Comparison of ENCODE assay signal across 11 cellular contexts in genomic region chr10:76150139-76150885, GRCh38.
DNase-seq lines count a peak whose midpoint lies in the region; ATAC-seq and TF ChIP-seq lines count a peak whose summit lies in the region.
"Had no signal": no experiment of that assay in that cellular context is flagged by ENCODE, and none has a peak within 500 bp of the region (broad histone marks: within the 10 kb centered on the region; RNA-seq: fewer than 3 reads in every experiment).

No MANE protein-coding gene starts in this region.

- H3K4me2 ChIP-seq in PC-3 (ENCODE audit: low read length), result no peak overlapping the region

- no peaks in the 10 kb centered on the region for H3K9me2 ChIP-seq in PC-3 (replicated peaks; ENCODE audit: low read length)

- H3K27me3 ChIP-seq in PC-3 (ENCODE audit: low read length) (peaks cover 60% of the 10 kb centered on the region), foreskin keratinocyte (peaks cover 5% of the 10 kb centered on the region), neuron (ENCODE audit: insufficient read depth, low read length) (no peaks in the 10 kb centered on the region)

- no peaks in the 10 kb centered on the region for H4K20me1 ChIP-seq in PC-3 (ENCODE audit: low read length)

- intact Hi-C loops in PC-3 (cut with micrococcal nuclease), result no loop called here

- ATAC-seq in PC-3 (peak; percentile 47), foreskin keratinocyte (peak; percentile 31), HG03039 (IDR thresholded peaks at IDR 0.05; ENCODE audit: unreplicated experiment) (no peak), GM18498 (IDR thresholded peaks at IDR 0.05; ENCODE audit: unreplicated experiment) (no peak)
- ATAC-seq: T-helper 17 cell had no signal

- H3K36me3 ChIP-seq in PC-3 (ENCODE audit: low read depth, low read length) (no peaks in the 10 kb centered on the region), neuron (ENCODE audit: insufficient read depth, low read length) (no peaks in the 10 kb centered on the region)

- no peaks in the 10 kb centered on the region for H3K79me2 ChIP-seq in PC-3 (ENCODE audit: low read length)

- BruUV-seq in PC-3 (replicated peaks; lab: Mats Ljungman, UMichigan), result no TSS peak

- no peaks in the 10 kb centered on the region for H3K4me1 ChIP-seq in PC-3 (ENCODE audit: insufficient read depth, low read length)
- H3K4me1 ChIP-seq in foreskin keratinocyte, result no peaks in the 10 kb centered on the region
- H3K4me1 ChIP-seq in neuron (ENCODE audit: insufficient read depth, low read length), result peaks cover 16% of the 10 kb centered on the region

- H3K9me3 ChIP-seq in PC-3 (ENCODE audit: low read length), result 0 out of 2 replicates have a peak, but pooled peaks cover 3% of the 10 kb centered on the region
- peaks cover 5% of the 10 kb centered on the region for H3K9me3 ChIP-seq in neuron (ENCODE audit: low read length)

- H3K27ac ChIP-seq in PC-3 (ENCODE audit: low read length), result no peak overlapping the region
- H3K27ac ChIP-seq in foreskin keratinocyte, result no peak overlapping the region

- no peak overlapping the region for H3K9ac ChIP-seq in PC-3 (ENCODE audit: low read length)

- in situ Hi-C loops in Caki2 (cut with HindIII; ENCODE audit: low pct_unique_long_range_greater_than_20kb, low sequenced_read_pairs), result no loop called here

- H3F3A ChIP-seq in PC-3 (ENCODE audit: low read length, unreplicated experiment), result no peaks in the 10 kb centered on the region

- H2AFZ ChIP-seq in PC-3 (ENCODE audit: low read length) (no peak overlapping the region), neuron (ENCODE audit: low read depth, low read length) (peak overlapping the region; percentile 61)

- CTCF ChIA-PET in PC-3 (lab: Charles Lee), result interaction anchor here (0.5 kb wide), 1 partner anchor 37 kb away, joined by 3 read pairs; no protein-coding TSS in a partner anchor

- TF ChIP-seq CTCF in PC-3 (conservative IDR thresholded peaks at IDR 0.05; ENCODE audit: low read depth, low read length) (no peak), foreskin keratinocyte (conservative IDR thresholded peaks at IDR 0.05) (no peak)

- POLR2A ChIA-PET in PC-3 (lab: Charles Lee; ENCODE audit: unreplicated experiment), result no interaction called here

- H3K4me3 ChIP-seq in PC-3 (ENCODE audit: low read length) (no peak overlapping the region), neuron (ENCODE audit: low read length) (no peak overlapping the region)

- DNase-seq in Caki2 (ENCODE audit: low read depth) (peak; percentile 99), PC-3 (peak; percentile 50), foreskin keratinocyte (peak in 1 of 2 donors; percentile 49), GOT3 (lab: John Stamatoyannopoulos, UW) (no peak)
- no peak for DNase-seq in NK-92 treated with Interleukin-12 subunit alpha and Interleukin-12 subunit beta, amount 100 ng/mL, for 24 hours (lab: John Stamatoyannopoulos, UW)
- DNase-seq: activated T-cell treated with anti-CD3 and anti-CD28 coated beads for 4 hours, NCI-H345, T-helper 17 cell had no signal

Comparison
In these comparisons a context has a peak if more than half of its experiments do, and no peak if none do; other contexts are left out.
1. DNase-seq: peak in Caki2 (single experiment) and PC-3 (single experiment); none in GOT3 (single experiment) and NK-92 treated with Interleukin-12 subunit alpha and Interleukin-12 subunit beta, amount 100 ng/mL, for 24 hours (single experiment).
2. ATAC-seq: peak in PC-3 (single experiment) and foreskin keratinocyte (single experiment); none in HG03039 (single experiment) and GM18498 (single experiment).